Comparison of ENCODE assay signal across 8 cellular contexts in the genomic region with DNA sequence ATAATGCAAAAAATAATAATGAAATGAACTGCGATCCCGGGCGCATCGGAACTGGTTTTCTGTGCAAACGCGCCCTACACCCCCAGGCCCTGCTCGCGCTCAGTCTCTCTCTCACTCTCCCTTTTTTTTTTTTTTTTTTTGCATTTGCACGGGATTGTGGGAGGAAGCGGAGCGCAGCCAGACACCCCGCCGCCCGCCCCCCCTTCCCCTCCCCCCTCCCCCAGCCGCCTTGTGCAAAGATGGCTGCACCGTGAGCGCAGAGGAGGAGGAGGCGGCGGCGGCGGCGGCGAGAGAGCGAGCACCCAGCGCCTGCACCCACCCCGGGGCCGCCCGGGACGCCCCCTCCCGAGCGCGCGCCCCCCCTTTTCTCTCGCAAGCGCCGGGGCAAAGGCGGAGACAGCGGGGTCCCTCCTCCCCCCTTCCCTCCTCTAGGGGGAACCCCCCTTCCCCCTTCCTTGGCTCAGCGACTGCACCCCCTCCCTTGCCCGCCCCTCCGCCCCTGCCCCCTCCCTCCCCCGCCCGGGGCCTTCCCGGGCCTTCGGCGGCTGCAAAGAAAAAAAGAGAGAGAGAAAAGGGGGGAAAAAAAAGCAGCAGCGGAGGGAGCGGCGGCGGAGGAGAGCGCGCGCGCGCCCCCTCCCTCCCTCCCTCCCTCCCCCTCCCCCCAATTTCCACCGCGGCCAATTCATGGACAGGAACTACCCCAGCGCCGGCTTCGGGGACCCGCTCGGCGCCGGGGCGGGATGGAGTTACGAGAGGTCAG. TPM values are rescaled to one million over a fixed set of nuclear protein-coding genes. Genes with fewer than 3 reads are reported as not detected.
DNase-seq lines count a peak whose midpoint lies in the region; ATAC-seq and TF ChIP-seq lines count a peak whose summit lies in the region.

A gene with protein sequence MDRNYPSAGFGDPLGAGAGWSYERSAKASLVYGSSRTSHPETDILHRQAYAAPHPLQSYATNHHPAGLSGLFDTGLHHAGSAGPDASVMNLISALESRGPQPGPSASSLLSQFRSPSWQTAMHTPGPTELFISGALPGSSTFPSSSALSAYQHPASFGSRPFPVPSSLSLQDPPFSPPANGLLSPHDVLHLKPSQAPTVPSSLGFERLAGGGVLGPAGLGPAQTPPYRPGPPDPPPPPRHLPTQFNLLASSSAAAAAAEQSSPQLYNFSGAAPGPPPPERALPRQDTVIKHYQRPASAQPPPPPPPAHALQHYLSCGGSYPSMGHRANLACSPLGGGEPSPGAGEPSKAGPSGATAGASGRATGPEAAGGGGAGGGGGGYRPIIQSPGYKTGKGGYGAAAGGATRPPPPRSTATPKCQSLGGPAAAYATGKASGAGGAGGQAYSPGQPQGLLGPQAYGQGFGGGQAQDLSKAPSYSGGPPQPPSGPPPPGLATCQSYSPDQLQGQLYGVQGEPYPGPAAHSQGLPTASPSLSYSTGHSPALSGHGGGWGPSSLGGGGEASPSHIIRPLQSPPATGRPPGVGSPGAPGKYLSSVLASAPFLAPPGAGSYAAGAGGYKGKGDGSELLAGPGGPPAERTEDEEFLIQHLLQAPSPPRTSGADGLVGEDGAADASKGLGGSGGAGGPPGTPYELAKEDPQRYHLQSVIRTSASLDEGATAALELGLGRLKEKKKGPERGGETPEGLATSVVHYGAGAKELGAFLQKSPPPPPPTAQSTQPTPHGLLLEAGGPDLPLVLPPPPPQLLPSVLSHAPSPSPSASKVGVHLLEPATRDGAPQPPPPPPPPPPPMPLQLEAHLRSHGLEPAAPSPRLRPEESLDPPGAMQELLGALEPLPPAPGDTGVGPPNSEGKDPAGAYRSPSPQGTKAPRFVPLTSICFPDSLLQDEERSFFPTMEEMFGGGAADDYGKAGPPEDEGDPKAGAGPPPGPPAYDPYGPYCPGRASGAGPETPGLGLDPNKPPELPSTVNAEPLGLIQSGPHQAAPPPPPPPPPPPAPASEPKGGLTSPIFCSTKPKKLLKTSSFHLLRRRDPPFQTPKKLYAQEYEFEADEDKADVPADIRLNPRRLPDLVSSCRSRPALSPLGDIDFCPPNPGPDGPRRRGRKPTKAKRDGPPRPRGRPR (N-terminal part only) (plus strand): TSS at position 212 of the 760 bp plus-strand sequence. CDS start 473 bp downstream, at position 685.

- H3K4me3 ChIP-seq in GM12875 (ENCODE audit: low read depth, low read length) (peak within 1 kb of the TSS; percentile 92), heart right ventricle (peak within 1 kb of the TSS; percentile 65 to 89 (median 81))

- H3K36me3 Mint-ChIP-seq in T-helper 17 cell (ENCODE audit: low read depth) = peaks cover 2% of the 10 kb centered on the region

- no peaks in the 10 kb centered on the region for H3K27me3 Mint-ChIP-seq in T-helper 17 cell

- intact Hi-C loops in heart right ventricle (cut with DNase I) = loop anchor here in 8 of 10 donors (1.0 to 10.0 kb wide), 8 partner anchors 46 to 86 kb away; a partner anchor contains a TSS

- ATAC-seq in T-helper 17 cell (peak; percentile 30), heart right ventricle (peak; percentile 35 to 84 (median 74)), HG03045 (IDR thresholded peaks at IDR 0.05; ENCODE audit: unreplicated experiment) (no peak), GM18870 (IDR thresholded peaks at IDR 0.05; ENCODE audit: unreplicated experiment) (no peak)

- H3K4me1 ChIP-seq in heart right ventricle = peaks cover 6 to 37% (median 22%) of the 10 kb centered on the region in 9 donors

- no peaks in the 10 kb centered on the region for H3K27me3 ChIP-seq in heart right ventricle

- TF ChIP-seq CTCF in GM12875 (IDR thresholded peaks at IDR 0.05; ENCODE audit: borderline replicate concordance, insufficient read depth, low read depth, low read length) (no peak), heart right ventricle (IDR thresholded peaks at IDR 0.05) (peak in 1 of 9 donors; percentile 7)

- H3K36me3 ChIP-seq in heart right ventricle = peaks cover 0 to 28% (median 14%) of the 10 kb centered on the region in 9 donors

- H3K27ac Mint-ChIP-seq in T-helper 17 cell = peak within 1 kb of the TSS; percentile 93

- peak within 1 kb of the TSS; percentile 93 for H3K4me3 Mint-ChIP-seq in T-helper 17 cell

- 1% methylated on average over 26 to 57 of the region's 66 CpGs for WGBS in heart right ventricle, 2 donors

- peak within 1 kb of the TSS; percentile 82 to 98 (median 92) for H3K27ac ChIP-seq in heart right ventricle

- H3K9me3 ChIP-seq in T-helper 17 cell (ENCODE audit: control insufficient read depth, low read length, poor library complexity, severe bottlenecking) (no peaks in the 10 kb centered on the region), heart right ventricle (no peaks in the 10 kb centered on the region)

- peaks cover 27% of the 10 kb centered on the region for H3K4me1 Mint-ChIP-seq in T-helper 17 cell

- DNase-seq in NCI-H128 (lab: John Stamatoyannopoulos, UW; ENCODE audit: unreplicated experiment) (peak; percentile 48), T-helper 17 cell (peak; percentile 50 to 81 (median 72)), amniotic epithelial cell (ENCODE audit: low read depth) (peak; percentile 66), heart right ventricle (peak; percentile 65 to 68), pons (ENCODE audit: low spot score) (peak; percentile 50)

RNA-seq across cellular contexts. Expression of the gene that starts here (rescaled TPM):
- total RNA-seq in T-helper 17 cell (10 to 100 TPM; 44.6 to 50.7 TPM), heart right ventricle (10 to 100 TPM; 11.2 to 19.2 (median 16.7) TPM)
- 10 to 100 TPM in 1 of 2 donors, 1 to 10 TPM in 1; 5.2 to 11.1 TPM for polyA plus RNA-seq in heart right ventricle

Comparison
In these comparisons a context has a peak if more than half of its experiments do, and no peak if none do; other contexts are left out.
1. ATAC-seq: peak in T-helper 17 cell (single experiment) and heart right ventricle (8 of 8); none in HG03045 (single experiment) and GM18870 (single experiment).
2. Peak in every context shown above with its lines, with median percentiles within 50 percentile points of each other: DNase-seq.